8 cellular contexts compared by ENCODE assay signal in the genomic region with DNA sequence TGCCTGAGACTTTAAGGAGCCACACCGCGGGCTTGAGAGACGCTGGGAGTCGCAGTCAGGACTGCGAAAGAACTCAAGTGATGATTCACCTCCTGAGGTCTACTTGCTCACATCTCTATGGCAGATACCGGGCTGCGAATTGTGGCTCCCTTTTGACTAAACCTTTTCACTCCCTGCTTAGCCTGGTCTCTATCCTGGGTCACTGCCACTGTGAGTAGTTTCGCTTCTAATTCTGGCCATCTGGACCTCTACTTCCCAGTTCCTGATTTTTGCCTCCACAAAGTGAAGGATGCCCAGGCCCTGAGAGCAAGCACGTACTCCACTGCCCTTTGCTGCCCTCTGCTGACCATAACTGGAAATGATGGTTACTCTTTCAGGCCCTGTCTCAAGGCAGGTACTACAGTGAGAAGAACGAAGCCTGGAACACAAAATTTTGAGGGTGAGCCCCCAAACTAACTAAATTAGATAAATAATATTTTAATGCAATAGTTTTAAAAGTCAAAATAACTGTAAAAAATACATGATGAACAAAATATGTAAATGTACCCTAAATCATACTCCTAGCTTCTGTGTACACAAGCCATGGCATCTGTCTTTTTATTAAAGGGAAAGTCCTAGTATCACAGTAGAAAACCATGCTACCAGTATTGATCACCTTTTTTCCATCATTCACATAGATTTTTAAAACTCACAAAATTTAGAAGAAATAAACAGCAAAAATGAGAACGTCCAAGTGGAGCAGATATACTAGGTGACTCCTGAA. TPM values are rescaled to one million over a fixed set of nuclear protein-coding genes. Genes with fewer than 3 reads are reported as not detected.
DNase-seq lines count a peak whose midpoint lies in the region; ATAC-seq, FAIRE-seq and TF ChIP-seq lines count a peak whose summit lies in the region.

No MANE protein-coding gene starts in this region.

- TF ChIP-seq CTCF in H1 (IDR thresholded peaks at IDR 0.05; ENCODE audit: control extremely low read depth in 1 of 3, insufficient read depth in 1 of 3, low read depth in 1 of 3, low read length in 3 of 3) = peak; percentile 78 to 83 (median 78)
- peak; percentile 82 for TF ChIP-seq CTCF in mesothelial cell of epicardium (IDR thresholded peaks at IDR 0.05; ENCODE audit: unreplicated experiment)

- peak; percentile 96 for FAIRE-seq in H1 (lab: Jason Lieb, UNC)

- DNase-seq in CD4-positive, alpha-beta memory T cell = peak; percentile 63 to 74 (median 69)
- DNase-seq in NCI-H82 (lab: John Stamatoyannopoulos, UW) (peak; percentile 80), H1 (ENCODE audit: low read depth in 1 of 2, low spot score in 2 of 2) (peak; percentile 67 to 92), mesothelial cell of epicardium (ENCODE audit: low spot score in 2 of 2, unreplicated experiment in 2 of 2) (peak; percentile 48 to 85)
- DNase-seq in activated CD8-positive, alpha-beta memory T cell treated with anti-CD3 and anti-CD28 coated beads for 24 hours = peak; percentile 86
- DNase-seq in stimulated activated CD8-positive, alpha-beta memory T cell treated with anti-CD3 and anti-CD28 coated beads, Interleukin-15, amount 100 ng/mL, for 4 hours (ENCODE audit: low read depth in 2 of 2) = peak; percentile 13 to 50

- no peak for TF ChIP-seq EP300 in H1 (IDR thresholded peaks at IDR 0.05; ENCODE audit: borderline replicate concordance in 1 of 2, low read depth in 2 of 2, low read length in 2 of 2)

- CTCF ChIA-PET in CD4-positive, alpha-beta memory T cell (lab: Charles Lee; ENCODE audit: partially characterized antibody) = interaction anchor here (2.2 kb wide), 1 partner anchor 1067 kb away, joined by 5 read pairs; no protein-coding TSS in a partner anchor
- CTCF ChIA-PET in H1 (lab: Charles Lee; ENCODE audit: partially characterized antibody) = interaction anchor here (1.0 to 1.1 kb wide), 3 partner anchors 22 to 125 kb away, joined by 3 read pairs; no protein-coding TSS in a partner anchor

- no peaks in the 10 kb centered on the region for H4K20me1 ChIP-seq in H1 (replicated peaks in 1 of 2; ENCODE audit: control insufficient read depth in 1 of 2, insufficient read depth in 2 of 2, low read length in 2 of 2)

- H2AFZ ChIP-seq in H1 (ENCODE audit: low read length) = 0 out of 2 replicates have a peak overlapping the region, but pooled peaks have one; percentile 18

- H2AK5ac ChIP-seq in H1 (ENCODE audit: low read depth, low read length) = no peak overlapping the region

- no peaks in the 10 kb centered on the region for H3K23me2 ChIP-seq in H1 (ENCODE audit: low read depth, low read length)

- no peak overlapping the region for H3K14ac ChIP-seq in H1 (ENCODE audit: insufficient read length)

- no peak overlapping the region for H2BK15ac ChIP-seq in H1 (ENCODE audit: low read length)

- peak overlapping the region in 1 of 2 experiments; percentile 3; a peak in 1 of 4 replicates for H3K4me2 ChIP-seq in H1 (ENCODE audit: insufficient read depth in 1 of 2, low read depth in 2 of 2, low read length in 2 of 2)

- 62% methylated on average over 11 of the region's 11 CpGs; no CpG with 5 or more reads in 1 of the 2 experiments for WGBS in H1 (ENCODE audit: extremely low coverage in 1 of 2, insufficient coverage in 1 of 2, insufficient read length in 1 of 2, insufficient replicate concordance in 2 of 2, low coverage in 1 of 2, low lambda C conversion rate in 2 of 2, missing lambda C conversion rate in 1 of 2), 2 experiments

- no peak overlapping the region for H3K27ac ChIP-seq in CD4-positive, alpha-beta memory T cell (ENCODE audit: low read depth, low read length)
- no peak overlapping the region for H3K27ac ChIP-seq in H1 (ENCODE audit: low read depth, low read length)

- H2BK120ac ChIP-seq in H1 (replicated peaks; ENCODE audit: low read depth, low read length) = no peak overlapping the region

- H2BK20ac ChIP-seq in H1 (ENCODE audit: low read length) = no peak overlapping the region

- peak; percentile 81 for ATAC-seq in GM19328 (IDR thresholded peaks at IDR 0.05; ENCODE audit: unreplicated experiment)
- peak; percentile 94 for ATAC-seq in HG03439 (IDR thresholded peaks at IDR 0.05; ENCODE audit: unreplicated experiment)

- H3K9me3 Mint-ChIP-seq in CD4-positive, alpha-beta memory T cell = no peaks in the 10 kb centered on the region
- peaks cover 6% of the 10 kb centered on the region for H3K9me3 Mint-ChIP-seq in mesothelial cell of epicardium

- H3K4me3 Mint-ChIP-seq in CD4-positive, alpha-beta memory T cell = peak overlapping the region in 6 of 8 donors; percentile 13 to 87 (median 46)
- no peak overlapping the region for H3K4me3 Mint-ChIP-seq in mesothelial cell of epicardium

- H3K4me1 Mint-ChIP-seq in CD4-positive, alpha-beta memory T cell = peaks cover 2 to 6% (median 3%) of the 10 kb centered on the region in 4 donors
- H3K4me1 Mint-ChIP-seq in mesothelial cell of epicardium = peaks cover 15% of the 10 kb centered on the region

- H2BK12ac ChIP-seq in H1 (ENCODE audit: low read depth, low read length) = no peak overlapping the region; the same call in 1 of the 2 replicates

- H3K9me3 ChIP-seq in CD4-positive, alpha-beta memory T cell (ENCODE audit: control insufficient read depth in 1 of 2, low read length in 2 of 2) = no peaks in the 10 kb centered on the region
- H3K9me3 ChIP-seq in H1 (ENCODE audit: insufficient read depth in 2 of 2, low read depth in 1 of 2, low read length in 1 of 2) = no peaks in the 10 kb centered on the region

- H3K27me3 Mint-ChIP-seq in CD4-positive, alpha-beta memory T cell = no peaks in the 10 kb centered on the region
- peaks cover 2% of the 10 kb centered on the region for H3K27me3 Mint-ChIP-seq in mesothelial cell of epicardium (ENCODE audit: low read depth)

- H3K4me1 ChIP-seq in CD4-positive, alpha-beta memory T cell (ENCODE audit: insufficient read depth, low read length) = no peaks in the 10 kb centered on the region
- H3K4me1 ChIP-seq in H1 (replicated peaks in 1 of 4; ENCODE audit: control insufficient read depth in 3 of 4, insufficient read depth in 4 of 4, low read length in 3 of 4) = no peaks in the 10 kb centered on the region; a peak in 1 of 7 replicates

- TF ChIP-seq POLR2A in H1 (IDR thresholded peaks at IDR 0.05; ENCODE audit: control extremely low read depth in 1 of 2, low read depth in 2 of 2, low read length in 2 of 2) = no peak

- intact Hi-C loops in CD4-positive, alpha-beta memory T cell (cut with micrococcal nuclease) = loop anchor here (1.0 to 5.0 kb wide), 5 partner anchors 421 to 1278 kb away; no protein-coding TSS in a partner anchor

- no peak overlapping the region for H3K4ac ChIP-seq in H1 (replicated peaks; ENCODE audit: insufficient read length, low read depth, low read length)

- no peak overlapping the region for H4K8ac ChIP-seq in H1 (ENCODE audit: extremely low read depth, insufficient read depth, low read length)

- no peak overlapping the region for H2BK5ac ChIP-seq in H1 (ENCODE audit: low read depth, low read length)

- no peaks in the 10 kb centered on the region for H3K79me2 ChIP-seq in H1 (ENCODE audit: control insufficient read depth in 1 of 2, insufficient read depth in 2 of 2, low read length in 2 of 2)

- H3K23ac ChIP-seq in H1 (ENCODE audit: insufficient read length) = no peak overlapping the region

- POLR2A ChIA-PET in CD4-positive, alpha-beta memory T cell (lab: Charles Lee; ENCODE audit: partially characterized antibody) = no interaction called here
- POLR2A ChIA-PET in H1 (lab: Charles Lee; ENCODE audit: partially characterized antibody) = no interaction called here

- H3K4me3 ChIP-seq in CD4-positive, alpha-beta memory T cell (ENCODE audit: low read length in 2 of 2) = no peak overlapping the region
- H3K4me3 ChIP-seq in H1 (ENCODE audit: extremely low read depth in 1 of 4, insufficient read depth in 2 of 4, low read depth in 3 of 4, low read length in 4 of 4) = no peak overlapping the region

- H4K91ac ChIP-seq in H1 (replicated peaks; ENCODE audit: insufficient read length, low read length) = no peak overlapping the region

- peak overlapping the region in 1 of 7 donors; percentile 35 for H3K27ac Mint-ChIP-seq in CD4-positive, alpha-beta memory T cell
- no peak overlapping the region for H3K27ac Mint-ChIP-seq in mesothelial cell of epicardium

- no peak overlapping the region for H3K9ac ChIP-seq in H1 (replicated peaks in 1 of 4; ENCODE audit: extremely low read depth in 1 of 4, low read depth in 3 of 4, low read length in 3 of 4)

- peak; percentile 96 to 97 for TF ChIP-seq RAD21 in H1 (IDR thresholded peaks at IDR 0.05 in 1 of 2, conservative IDR thresholded peaks at IDR 0.05 in 1 of 2; ENCODE audit: low read depth in 2 of 2, low read length in 2 of 2)

- no peak overlapping the region for H4K5ac ChIP-seq in H1 (ENCODE audit: insufficient read length, low read depth, low read length)

- no peaks in the 10 kb centered on the region for H3K36me3 Mint-ChIP-seq in CD4-positive, alpha-beta memory T cell
- H3K36me3 Mint-ChIP-seq in mesothelial cell of epicardium = no peaks in the 10 kb centered on the region

- no peak overlapping the region for H3K56ac ChIP-seq in H1 (replicated peaks; ENCODE audit: insufficient read length, low read depth, low read length)

- no peaks in the 10 kb centered on the region for H3K27me3 ChIP-seq in CD4-positive, alpha-beta memory T cell (ENCODE audit: insufficient read depth, low read length)
- no peaks in the 10 kb centered on the region for H3K27me3 ChIP-seq in H1 (replicated peaks in 1 of 4; ENCODE audit: control insufficient read depth in 3 of 4, extremely low read depth in 1 of 4, insufficient read depth in 3 of 4, low read length in 3 of 4)

- no peaks in the 10 kb centered on the region for H3K79me1 ChIP-seq in H1 (ENCODE audit: low read depth, low read length)

- H3K18ac ChIP-seq in H1 (ENCODE audit: extremely low read depth, low read length) = 0 out of 2 replicates have a peak overlapping the region, but pooled peaks have one; percentile 20

- H3K36me3 ChIP-seq in CD4-positive, alpha-beta memory T cell (ENCODE audit: insufficient read depth, low read length) = no peaks in the 10 kb centered on the region
- H3K36me3 ChIP-seq in H1 (ENCODE audit: control insufficient read depth in 2 of 4, insufficient read depth in 4 of 4, low read length in 3 of 4) = no peaks in the 10 kb centered on the region

TF ChIP-seq in H1, 55 proteins besides CTCF, POLR2A, EP300 and RAD21 (continues in another document):
- 0 out of 2 replicates have a peak, but pooled peaks have one; percentile 30 for TF ChIP-seq CHD2 (IDR thresholded peaks at IDR 0.05; ENCODE audit: low read length)

RNA-seq across cellular contexts. Expression of gene MAD2L1, which starts 16.7 kb away (rescaled TPM):
- 1 to 10 TPM; 8.0 to 9.9 TPM for total RNA-seq in CD4-positive, alpha-beta memory T cell
- 10 to 100 TPM; 14.0 to 24.3 TPM for polyA plus RNA-seq in CD4-positive, alpha-beta memory T cell
- total RNA-seq in H1 (2021; fragmentation: NEBNext Ultra II Directional; extraction: Animal tissue kit (Norgen Biotek cat#: 25700)) = 88.1 and 93.0 TPM in 2 replicates
- 51.1 and 59.7 TPM in 2 replicates for polyA plus RNA-seq in H1 (2011; rRNA removed)
- polyA plus RNA-seq in H1 (2011; cell fraction: cytosol; rRNA removed) = 70.3 TPM
- polyA plus RNA-seq in H1 (2011; cell fraction: nucleus; rRNA removed) = 113 TPM
- 116 to 149 TPM (median 132 TPM) in 4 replicates for polyA plus RNA-seq in H1 (2012, experiment 1 of 2)
- 20.4 TPM for polyA plus RNA-seq in H1 (2012, experiment 2 of 2)
- polyA plus RNA-seq in H1 (2013, experiment 1 of 2) = 46.3 TPM
- 43.6 TPM for polyA plus RNA-seq in H1 (2013, experiment 2 of 2)
- 57.6 and 84.7 TPM in 2 replicates for polyA minus RNA-seq in H1 (2011; rRNA and poly(A)+ RNA removed)
- 37.4 TPM for polyA minus RNA-seq in H1 (2011; cell fraction: cytosol; rRNA and poly(A)+ RNA removed)
- 56.0 TPM for polyA minus RNA-seq in H1 (2011; cell fraction: nucleus; rRNA and poly(A)+ RNA removed)
- total RNA-seq in mesothelial cell of epicardium = 16.6 to 20.1 TPM (median 18.9 TPM) in 3 replicates

Comparison
In these comparisons a context has a peak if more than half of its experiments do, and no peak if none do; other contexts are left out.
1. DNase-seq: peak in every context shown above with its lines; median percentile 86 in activated CD8-positive, alpha-beta memory T cell treated with anti-CD3 and anti-CD28 coated beads for 24 hours; 80 in NCI-H82; 80 in H1; 69 in CD4-positive, alpha-beta memory T cell; 66 in mesothelial cell of epicardium; 32 in stimulated activated CD8-positive, alpha-beta memory T cell treated with anti-CD3 and anti-CD28 coated beads, Interleukin-15, amount 100 ng/mL, for 4 hours.